21 cellular contexts compared by ENCODE assay signal in the genomic region with DNA sequence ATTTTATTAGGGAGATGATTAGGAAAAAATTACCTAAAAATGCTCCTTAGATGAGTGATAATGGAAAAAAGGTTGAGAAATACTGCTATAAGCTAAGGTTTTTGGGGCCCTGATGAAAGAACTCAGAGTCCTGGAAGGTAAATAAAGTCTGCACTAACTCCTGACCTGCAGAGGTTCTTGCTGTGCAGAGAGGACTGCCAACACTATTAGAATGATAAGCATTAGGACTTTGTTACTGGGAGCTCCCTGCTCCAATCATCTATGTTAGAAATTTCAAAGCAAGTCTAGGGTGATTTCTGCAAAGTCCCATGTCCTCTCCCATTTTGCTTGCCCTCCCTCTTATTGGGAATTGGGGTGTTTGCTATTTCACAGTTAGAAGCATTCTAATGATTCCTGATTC.
DNase-seq lines count a peak whose midpoint lies in the region; ATAC-seq, FAIRE-seq and TF ChIP-seq lines count a peak whose summit lies in the region.
"Had no signal": no experiment of that assay in that cellular context is flagged by ENCODE, and none has a peak within 500 bp of the region (broad histone marks: within the 10 kb centered on the region; RNA-seq: fewer than 3 reads in every experiment).

No MANE protein-coding gene starts in this region.

- peaks cover 28% of the 10 kb centered on the region for H3K4me1 Mint-ChIP-seq in GM23338
- H3K4me1 Mint-ChIP-seq in neural progenitor cell, result peaks cover 37% of the 10 kb centered on the region
- no peaks in the 10 kb centered on the region for H3K4me1 Mint-ChIP-seq in activated T-cell treated with anti-CD3 and anti-CD28 coated beads, Interleukin-2, amount 50 U/mL, for 4 hours (ENCODE audit: low read depth)
- no peaks in the 10 kb centered on the region for H3K4me1 Mint-ChIP-seq in immature natural killer cell
- H3K4me1 Mint-ChIP-seq: B cell; CD8-positive, alpha-beta memory T cell had no signal

- H4K20me1 ChIP-seq in GM23338 (replicated peaks; ENCODE audit: insufficient read depth) (no peaks in the 10 kb centered on the region), H1 (replicated peaks in 1 of 2; ENCODE audit: control insufficient read depth in 1 of 2, insufficient read depth in 2 of 2, low read length in 2 of 2) (no peaks in the 10 kb centered on the region), neural progenitor cell (ENCODE audit: low read depth) (peaks cover 12% of the 10 kb centered on the region)
- H4K20me1 ChIP-seq: BLaER1 had no signal

- intact Hi-C loops in tibial artery (cut with DNase I; ENCODE audit: low total_unique reads), result loop anchor here (10.0 kb wide), 1 partner anchor 67 kb away; no protein-coding TSS in a partner anchor

- CTCF ChIA-PET in H1 (lab: Charles Lee; ENCODE audit: partially characterized antibody), result interaction anchor here (0.7 to 8.4 kb wide), 4 partner anchors 22 to 637 kb away, joined by 3 to 37 read pairs (median 3); no protein-coding TSS in a partner anchor

- H2BK12ac ChIP-seq in H1 (ENCODE audit: low read depth, low read length), result no peak overlapping the region

- H3K9me3 Mint-ChIP-seq in GM23338 (no peaks in the 10 kb centered on the region), neural progenitor cell (no peaks in the 10 kb centered on the region), immature natural killer cell (no peaks in the 10 kb centered on the region)
- no peaks in the 10 kb centered on the region for H3K9me3 Mint-ChIP-seq in activated T-cell treated with anti-CD3 and anti-CD28 coated beads, Interleukin-2, amount 50 U/mL, for 4 hours
- H3K9me3 Mint-ChIP-seq: CD4-positive, CD25-positive, alpha-beta regulatory T cell; CD8-positive, alpha-beta memory T cell had no signal

- H3K79me1 ChIP-seq in H1 (ENCODE audit: low read depth, low read length), result no peaks in the 10 kb centered on the region

- H2AK5ac ChIP-seq in H1 (ENCODE audit: low read depth, low read length), result no peak overlapping the region

- H4K8ac ChIP-seq in H1 (ENCODE audit: extremely low read depth, insufficient read depth, low read length), result no peak overlapping the region

- H3K4ac ChIP-seq in H1 (replicated peaks; ENCODE audit: insufficient read length, low read depth, low read length), result no peak overlapping the region

- peaks cover 10% of the 10 kb centered on the region for H3K4me1 ChIP-seq in GM23338 (ENCODE audit: insufficient read depth)
- peaks cover 0 to 13% (median 7%) of the 10 kb centered on the region in 4 experiments; a peak in 5 of 7 replicates for H3K4me1 ChIP-seq in H1 (replicated peaks in 1 of 4; ENCODE audit: control insufficient read depth in 3 of 4, insufficient read depth in 4 of 4, low read length in 3 of 4)
- H3K4me1 ChIP-seq in neural progenitor cell, result peaks cover 59% of the 10 kb centered on the region
- peaks cover 0 to 53% (median 32%) of the 10 kb centered on the region in 4 donors for H3K4me1 ChIP-seq in tibial artery

- peaks cover 4% of the 10 kb centered on the region; the same call in 1 of the 2 replicates for H3K9me2 ChIP-seq in GM23338 (ENCODE audit: insufficient read depth)

- ATAC-seq in GM23338, result no peak
- ATAC-seq in activated T-cell treated with anti-CD3 and anti-CD28 coated beads, Interleukin-2, amount 50 U/mL, for 4 hours, result no peak
- ATAC-seq: GM12878, HCT116 had no signal

- H3K23me2 ChIP-seq in H1 (ENCODE audit: low read depth, low read length), result no peaks in the 10 kb centered on the region

- H2AFZ ChIP-seq in GM23338 (0 out of 2 replicates have a peak overlapping the region, but pooled peaks have one; percentile 56), H1 (ENCODE audit: low read length) (peak overlapping the region; percentile 4; the same call in 1 of the 2 replicates), neural progenitor cell (replicated peaks) (no peak overlapping the region)

- H3K27ac Mint-ChIP-seq in GM23338 (no peak overlapping the region), neural progenitor cell (peak overlapping the region; percentile 52), immature natural killer cell (no peak overlapping the region)
- H3K27ac Mint-ChIP-seq: B cell; CD4-positive, CD25-positive, alpha-beta regulatory T cell; CD8-positive, alpha-beta memory T cell; H9 had no signal

- no peaks in the 10 kb centered on the region for H3K9me3 ChIP-seq in H1 (ENCODE audit: insufficient read depth in 2 of 2, low read depth in 1 of 2, low read length in 1 of 2)
- no peaks in the 10 kb centered on the region for H3K9me3 ChIP-seq in neural progenitor cell (ENCODE audit: low read depth)
- no peaks in the 10 kb centered on the region for H3K9me3 ChIP-seq in tibial artery

- H3K27ac ChIP-seq in GM23338 (ENCODE audit: low read depth), result no peak overlapping the region
- no peak overlapping the region for H3K27ac ChIP-seq in H1 (ENCODE audit: low read depth, low read length)
- H3K27ac ChIP-seq in neural progenitor cell, result no peak overlapping the region
- H3K27ac ChIP-seq in tibial artery, result peak overlapping the region; percentile 64 to 71
- H3K27ac ChIP-seq: BLaER1, C4-2B had no signal

- no peak overlapping the region for H3K56ac ChIP-seq in H1 (replicated peaks; ENCODE audit: insufficient read length, low read depth, low read length)

- TF ChIP-seq CTCF in GM23338 (conservative IDR thresholded peaks at IDR 0.05; ENCODE audit: low read depth in 2 of 2) (no peak), H1 (IDR thresholded peaks at IDR 0.05; ENCODE audit: control extremely low read depth in 1 of 3, insufficient read depth in 1 of 3, low read depth in 1 of 3, low read length in 3 of 3) (no peak), neural progenitor cell (IDR thresholded peaks at IDR 0.05) (no peak), tibial artery (IDR thresholded peaks at IDR 0.05) (no peak)

- no peak overlapping the region for H3K23ac ChIP-seq in H1 (ENCODE audit: insufficient read length)

- H3K9ac ChIP-seq in H1 (replicated peaks in 1 of 4; ENCODE audit: extremely low read depth in 1 of 4, low read depth in 3 of 4, low read length in 3 of 4) (no peak overlapping the region), neural progenitor cell (no peak overlapping the region)
- H3K9ac ChIP-seq: BLaER1 had no signal

- H3K36me3 ChIP-seq in GM23338 (ENCODE audit: insufficient read depth) (no peaks in the 10 kb centered on the region), H1 (ENCODE audit: control insufficient read depth in 2 of 4, insufficient read depth in 4 of 4, low read length in 3 of 4) (no peaks in the 10 kb centered on the region), neural progenitor cell (peaks cover 15% of the 10 kb centered on the region), tibial artery (no peaks in the 10 kb centered on the region)
- H3K36me3 ChIP-seq: BLaER1 had no signal

- H3K4me3 Mint-ChIP-seq in GM23338 (no peak overlapping the region), neural progenitor cell (no peak overlapping the region), immature natural killer cell (no peak overlapping the region)
- H3K4me3 Mint-ChIP-seq in activated T-cell treated with anti-CD3 and anti-CD28 coated beads, Interleukin-2, amount 50 U/mL, for 4 hours, result no peak overlapping the region
- H3K4me3 Mint-ChIP-seq: B cell; CD4-positive, CD25-positive, alpha-beta regulatory T cell; CD8-positive, alpha-beta memory T cell; H9 had no signal

- POLR2A ChIA-PET in H1 (lab: Charles Lee; ENCODE audit: partially characterized antibody), result no interaction called here

- no peak for TF ChIP-seq POLR2A in H1 (IDR thresholded peaks at IDR 0.05; ENCODE audit: control extremely low read depth in 1 of 2, low read depth in 2 of 2, low read length in 2 of 2)

- H2BK120ac ChIP-seq in H1 (replicated peaks; ENCODE audit: low read depth, low read length), result no peak overlapping the region

- H3K36me3 Mint-ChIP-seq in GM23338 (ENCODE audit: low read depth), result no peaks in the 10 kb centered on the region
- peaks cover 17% of the 10 kb centered on the region for H3K36me3 Mint-ChIP-seq in neural progenitor cell
- H3K36me3 Mint-ChIP-seq in activated T-cell treated with anti-CD3 and anti-CD28 coated beads, Interleukin-2, amount 50 U/mL, for 4 hours (ENCODE audit: insufficient read depth), result no peaks in the 10 kb centered on the region
- no peaks in the 10 kb centered on the region for H3K36me3 Mint-ChIP-seq in immature natural killer cell
- H3K36me3 Mint-ChIP-seq: CD4-positive, CD25-positive, alpha-beta regulatory T cell; CD8-positive, alpha-beta memory T cell had no signal

- no peak overlapping the region for H3K14ac ChIP-seq in H1 (ENCODE audit: insufficient read length)

- H3K79me2 ChIP-seq in GM23338 (replicated peaks; ENCODE audit: insufficient read depth), result no peaks in the 10 kb centered on the region
- no peaks in the 10 kb centered on the region for H3K79me2 ChIP-seq in H1 (ENCODE audit: control insufficient read depth in 1 of 2, insufficient read depth in 2 of 2, low read length in 2 of 2)
- H3K79me2 ChIP-seq in neural progenitor cell (ENCODE audit: low read depth), result no peaks in the 10 kb centered on the region

- no peak overlapping the region for H2BK20ac ChIP-seq in H1 (ENCODE audit: low read length)

- H3K27me3 Mint-ChIP-seq in GM23338 (ENCODE audit: insufficient read depth, low read depth, poor library complexity), result peaks cover 6% of the 10 kb centered on the region
- no peaks in the 10 kb centered on the region for H3K27me3 Mint-ChIP-seq in neural progenitor cell (ENCODE audit: insufficient read depth, low read depth)
- H3K27me3 Mint-ChIP-seq in activated T-cell treated with anti-CD3 and anti-CD28 coated beads, Interleukin-2, amount 50 U/mL, for 4 hours (ENCODE audit: low read depth), result peaks cover 12% of the 10 kb centered on the region
- peaks cover 3 to 16% (median 5%) of the 10 kb centered on the region in 3 donors for H3K27me3 Mint-ChIP-seq in immature natural killer cell (ENCODE audit: low read depth in 3 of 3)

- H3K27me3 ChIP-seq in GM23338 (ENCODE audit: insufficient read depth), result no peaks in the 10 kb centered on the region
- H3K27me3 ChIP-seq in H1 (replicated peaks in 1 of 4; ENCODE audit: control insufficient read depth in 3 of 4, extremely low read depth in 1 of 4, insufficient read depth in 3 of 4, low read length in 3 of 4), result no peaks in the 10 kb centered on the region; a peak in 1 of 7 replicates
- no peaks in the 10 kb centered on the region for H3K27me3 ChIP-seq in neural progenitor cell
- no peaks in the 10 kb centered on the region for H3K27me3 ChIP-seq in tibial artery
- H3K27me3 ChIP-seq: BLaER1 had no signal

- no peak for TF ChIP-seq EP300 in H1 (IDR thresholded peaks at IDR 0.05; ENCODE audit: borderline replicate concordance in 1 of 2, low read depth in 2 of 2, low read length in 2 of 2)

- DNase-seq in GM23338 (ENCODE audit: low spot score) (no peak), H1 (ENCODE audit: low read depth in 1 of 2, low spot score in 2 of 2) (no peak), neural progenitor cell (ENCODE audit: low spot score) (no peak), tibial artery (no peak), NCI-H2196 (lab: John Stamatoyannopoulos, UW; ENCODE audit: unreplicated experiment) (no peak), immature natural killer cell (no peak)
- no peak for DNase-seq in activated T-cell treated with anti-CD3 and anti-CD28 coated beads, Interleukin-2, amount 50 U/mL, for 4 hours
- DNase-seq: CD4-positive, CD25-positive, alpha-beta regulatory T cell; CD8-positive, alpha-beta memory T cell; DMS 273 treated with DMSO at 0.1 percent for 48 hours; DMS79; EL; GDM1; H9 had no signal

- H3K18ac ChIP-seq in H1 (ENCODE audit: extremely low read depth, low read length), result no peak overlapping the region

- no peak overlapping the region for H3K4me2 ChIP-seq in GM23338
- no peak overlapping the region for H3K4me2 ChIP-seq in H1 (ENCODE audit: insufficient read depth in 1 of 2, low read depth in 2 of 2, low read length in 2 of 2)
- H3K4me2 ChIP-seq in neural progenitor cell, result peak overlapping the region; percentile 1
- H3K4me2 ChIP-seq: BLaER1 had no signal

- no peak for TF ChIP-seq RAD21 in H1 (IDR thresholded peaks at IDR 0.05 in 1 of 2, conservative IDR thresholded peaks at IDR 0.05 in 1 of 2; ENCODE audit: low read depth in 2 of 2, low read length in 2 of 2)

- no peak overlapping the region for H4K91ac ChIP-seq in H1 (replicated peaks; ENCODE audit: insufficient read length, low read length)

- H3K4me3 ChIP-seq in GM23338 (no peak overlapping the region), H1 (ENCODE audit: extremely low read depth in 1 of 4, insufficient read depth in 2 of 4, low read depth in 3 of 4, low read length in 4 of 4) (no peak overlapping the region), neural progenitor cell (no peak overlapping the region), tibial artery (no peak overlapping the region)
- H3K4me3 ChIP-seq: BLaER1, GM12878 had no signal

- H3F3A ChIP-seq in GM23338 (replicated peaks; ENCODE audit: low read depth) (no peaks in the 10 kb centered on the region), neural progenitor cell (ENCODE audit: low read depth) (peaks cover 24% of the 10 kb centered on the region)

- FAIRE-seq in H1 (lab: Jason Lieb, UNC), result no peak
- FAIRE-seq: D721Med, GM12878, GM18507 had no signal

- no peak overlapping the region for H2BK5ac ChIP-seq in H1 (ENCODE audit: low read depth, low read length)

- no peak overlapping the region for H4K5ac ChIP-seq in H1 (ENCODE audit: insufficient read length, low read depth, low read length)

- no peak overlapping the region for H2BK15ac ChIP-seq in H1 (ENCODE audit: low read length)

Comparison
In these comparisons a context has a peak if more than half of its experiments do, and no peak if none do; other contexts are left out.
1. H3K27ac ChIP-seq: peak in tibial artery (2 of 2); none in GM23338 (single experiment), H1 (single experiment) and neural progenitor cell (single experiment).